In the genomic region with DNA sequence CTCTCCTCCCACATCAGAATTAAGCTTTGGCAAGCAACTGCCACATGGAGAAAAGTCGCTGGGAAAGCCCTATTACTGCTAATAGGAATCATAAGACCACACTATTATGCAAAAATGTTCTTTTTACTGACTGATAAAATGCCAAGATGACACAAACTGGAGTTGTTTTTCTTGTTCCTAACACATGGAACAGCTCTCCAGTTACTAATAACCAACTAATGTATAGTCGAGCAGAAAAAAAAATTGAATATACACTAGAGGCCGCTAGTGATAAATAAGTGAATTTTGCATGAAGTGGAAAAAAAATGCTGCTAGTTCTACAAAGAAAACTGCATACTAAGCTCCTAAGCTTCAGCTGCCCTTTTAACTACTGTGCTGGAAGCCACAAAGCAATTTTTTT, we compare ENCODE assay signal across 9 cellular contexts.
DNase-seq lines count a peak whose midpoint lies in the region; ATAC-seq and TF ChIP-seq lines count a peak whose summit lies in the region.
"Had no signal": no experiment of that assay in that cellular context is flagged by ENCODE, and none has a peak within 500 bp of the region (broad histone marks: within the 10 kb centered on the region; RNA-seq: fewer than 3 reads in every experiment).

No MANE protein-coding gene starts in this region.

- H4K20me1 ChIP-seq in MM.1S (ENCODE audit: insufficient read depth, low read length) (no peaks in the 10 kb centered on the region), neural cell (ENCODE audit: insufficient read depth) (no peaks in the 10 kb centered on the region)

- H3K4me3 ChIP-seq in GM06990 (replicated peaks; ENCODE audit: low read depth, low read length): no peak overlapping the region
- no peak overlapping the region for H3K4me3 ChIP-seq in MM.1S (ENCODE audit: low read length)
- H3K4me3 ChIP-seq in ascending aorta: no peak overlapping the region
- no peak overlapping the region for H3K4me3 ChIP-seq in neural cell (ENCODE audit: low read length)

- intact Hi-C loops in ascending aorta (cut with DNase I): loop anchor here (5.0 kb wide), 1 partner anchor 117 kb away; no protein-coding TSS in a partner anchor

- H2AFZ ChIP-seq in MM.1S (ENCODE audit: low read length) (no peak overlapping the region), neural cell (ENCODE audit: low read depth, low read length) (no peak overlapping the region)

- H3K27me3 ChIP-seq in GM06990 (replicated peaks; ENCODE audit: control insufficient read depth, insufficient read depth, low read length) (no peaks in the 10 kb centered on the region), MM.1S (replicated peaks; ENCODE audit: insufficient read depth, low read length) (no peaks in the 10 kb centered on the region), ascending aorta (no peaks in the 10 kb centered on the region), neural cell (ENCODE audit: insufficient read depth, low read depth, low read length) (no peaks in the 10 kb centered on the region)

- no peak overlapping the region for H3K4me2 ChIP-seq in MM.1S (ENCODE audit: low read depth, low read length)
- H3K4me2 ChIP-seq in neural cell (ENCODE audit: low read length): no peak overlapping the region

- H3K9me3 ChIP-seq in MM.1S (replicated peaks; ENCODE audit: insufficient read depth, low read length) (no peaks in the 10 kb centered on the region), ascending aorta (no peaks in the 10 kb centered on the region), neural cell (ENCODE audit: low read length) (no peaks in the 10 kb centered on the region)

- no peaks in the 10 kb centered on the region for H3K9me2 ChIP-seq in MM.1S (replicated peaks; ENCODE audit: insufficient read depth, low read length)
- H3K9me2 ChIP-seq in neural cell (ENCODE audit: insufficient read depth, low read length): no peaks in the 10 kb centered on the region

- H3K9ac ChIP-seq in MM.1S (ENCODE audit: low read length) (no peak overlapping the region), neural cell (ENCODE audit: low read length) (no peak overlapping the region)

- H3K27ac ChIP-seq in MM.1S (ENCODE audit: low read length) (no peak overlapping the region), ascending aorta (no peak overlapping the region), neural cell (ENCODE audit: low read length) (no peak overlapping the region)

- DNase-seq in GM06990 (ENCODE audit: extremely low read depth, insufficient read length) (no peak), MM.1S (peak; percentile 81), ascending aorta (ENCODE audit: low spot score in 2 of 2) (no peak), T1000 (lab: John Stamatoyannopoulos, UW) (no peak), NCI-H2081 treated with DMSO at 0.1 percent for 48 hours (lab: John Stamatoyannopoulos, UW) (no peak)
- no peak for DNase-seq in stimulated activated CD4-positive, alpha-beta T cell treated with anti-CD3 and anti-CD28 coated beads, Interleukin-15, amount 100 ng/mL, for 24 hours
- DNase-seq: NCI-H226 had no signal

- no peak for TF ChIP-seq EP300 in neural cell (conservative IDR thresholded peaks at IDR 0.05; ENCODE audit: poor library complexity, severe bottlenecking)

- peak; percentile 4 for TF ChIP-seq CTCF in GM06990 (IDR thresholded peaks at IDR 0.05; ENCODE audit: insufficient read depth, low read length, poor library complexity, severe bottlenecking)
- TF ChIP-seq CTCF in MM.1S (IDR thresholded peaks at IDR 0.05; ENCODE audit: low read length): peak; percentile 50
- TF ChIP-seq CTCF in ascending aorta (IDR thresholded peaks at IDR 0.05): peak in 2 of 3 experiments; percentile 17 to 46
- TF ChIP-seq CTCF in neural cell (IDR thresholded peaks at IDR 0.05; ENCODE audit: poor library complexity, severe bottlenecking): peak; percentile 61

- H3K79me2 ChIP-seq in MM.1S (ENCODE audit: low read length) (no peaks in the 10 kb centered on the region), neural cell (replicated peaks; ENCODE audit: insufficient read depth, low read length) (no peaks in the 10 kb centered on the region)

- H3K36me3 ChIP-seq in GM06990 (ENCODE audit: control insufficient read depth, insufficient read depth, low read length) (no peaks in the 10 kb centered on the region), MM.1S (replicated peaks; ENCODE audit: insufficient read depth, low read length) (no peaks in the 10 kb centered on the region), ascending aorta (no peaks in the 10 kb centered on the region), neural cell (ENCODE audit: insufficient read depth, low read length) (no peaks in the 10 kb centered on the region)

- no peak for ATAC-seq in GM19324 (IDR thresholded peaks at IDR 0.05; ENCODE audit: low FRiP score, unreplicated experiment)

- H3K4me1 ChIP-seq in MM.1S (ENCODE audit: low read length) (no peaks in the 10 kb centered on the region), ascending aorta (no peaks in the 10 kb centered on the region)

- no peaks in the 10 kb centered on the region for H3F3A ChIP-seq in MM.1S (ENCODE audit: insufficient read depth, low read length)
- H3F3A ChIP-seq in neural cell (ENCODE audit: insufficient read depth, low read length, poor library complexity, severe bottlenecking): no peaks in the 10 kb centered on the region

- peak; percentile 58 for TF ChIP-seq RAD21 in neural cell (conservative IDR thresholded peaks at IDR 0.05)

TF ChIP-seq in neural cell, 6 proteins besides CTCF, POLR2A, EP300 and RAD21:
- TF ChIP-seq EZH2 (IDR thresholded peaks at IDR 0.05; ENCODE audit: borderline replicate concordance, insufficient read depth, low read length, poor library complexity, severe bottlenecking) (no peak), TAF1 (IDR thresholded peaks at IDR 0.05; ENCODE audit: low read depth) (no peak), REST (IDR thresholded peaks at IDR 0.05; ENCODE audit: borderline replicate concordance) (no peak), SMC3 (conservative IDR thresholded peaks at IDR 0.05; ENCODE audit: poor library complexity) (peak; percentile 44), MXI1 (conservative IDR thresholded peaks at IDR 0.05; ENCODE audit: poor library complexity, severe bottlenecking) (no peak), POLR2AphosphoS5 (IDR thresholded peaks at IDR 0.05) (no peak)

Comparison
In these comparisons a context has a peak if more than half of its experiments do, and no peak if none do; other contexts are left out.
1. CTCF ChIP-seq: peak in every context shown above with its lines; median percentile 61 in neural cell; 50 in MM.1S; 32 in ascending aorta; 4 in GM06990.